In the genomic region with DNA sequence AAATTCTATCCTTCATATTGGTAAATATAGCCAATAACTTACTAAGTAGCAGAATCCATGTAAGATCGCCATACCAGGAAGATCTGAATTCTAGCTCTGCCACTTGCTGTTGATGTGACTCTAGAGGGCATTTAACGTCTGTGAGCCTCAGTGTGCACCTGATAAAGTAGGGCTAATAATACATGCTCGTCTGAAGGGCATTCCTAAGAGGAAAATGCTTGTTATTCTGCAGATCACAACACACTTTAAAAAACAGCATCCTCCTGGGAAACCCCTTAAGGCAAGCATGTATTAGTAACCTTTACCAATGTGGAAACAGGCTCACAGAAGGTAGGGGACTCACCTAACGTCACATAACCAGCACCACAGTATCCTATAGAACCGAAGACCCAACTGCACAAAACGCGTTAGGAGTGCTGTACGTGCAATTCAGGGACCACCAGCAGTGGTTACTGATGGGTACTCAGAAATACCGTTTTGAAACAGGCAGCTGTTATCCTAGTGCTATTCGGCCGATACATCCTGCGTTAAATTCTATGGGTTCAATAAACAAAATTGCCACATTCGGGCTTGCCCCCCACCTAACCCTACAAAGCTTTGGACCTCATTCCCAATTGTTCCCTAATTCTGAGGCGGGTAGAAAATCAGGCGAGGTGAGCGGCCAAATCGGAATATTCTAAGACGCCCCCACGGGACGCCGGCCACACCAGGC, we compare ENCODE assay signal across 8 cellular contexts. TPM values are rescaled to one million over a fixed set of nuclear protein-coding genes. Genes with fewer than 3 reads are reported as not detected.
DNase-seq lines count a peak whose midpoint lies in the region; TF ChIP-seq lines count a peak whose summit lies in the region.

No MANE protein-coding gene starts in this region.

- no peaks in the 10 kb centered on the region for H3K27me3 ChIP-seq in mucosa of rectum (ENCODE audit: control insufficient read depth in 2 of 2, insufficient read depth in 2 of 2, low read length in 2 of 2)

- POLR2A ChIA-PET in MCF 10A (lab: Yijun Ruan, JAX) = interaction anchor here (0.6 to 1.4 kb wide), 4 partner anchors 8 to 1859 kb away, joined by 3 to 6 read pairs (median 3); no protein-coding TSS in a partner anchor

- H3K9me3 Mint-ChIP-seq in activated CD4-positive, alpha-beta T cell treated with anti-CD3 and anti-CD28 coated beads, Interleukin-2, amount 10 ng/mL, durations not matched to agents 24 days and 14 days = no peaks in the 10 kb centered on the region
- no peaks in the 10 kb centered on the region for H3K9me3 Mint-ChIP-seq in HFFc6
- H3K9me3 Mint-ChIP-seq in MCF 10A (ENCODE audit: unreplicated experiment) = no peaks in the 10 kb centered on the region

- no peaks in the 10 kb centered on the region for H3K36me3 ChIP-seq in mucosa of rectum (ENCODE audit: control insufficient read depth in 2 of 2, insufficient read depth in 2 of 2, low read length in 2 of 2)

- peak overlapping the region; percentile 86 for H3K27ac Mint-ChIP-seq in activated CD4-positive, alpha-beta T cell treated with anti-CD3 and anti-CD28 coated beads, Interleukin-2, amount 10 ng/mL, durations not matched to agents 24 days and 14 days
- peak overlapping the region; percentile 89 for H3K27ac Mint-ChIP-seq in HFFc6
- H3K27ac Mint-ChIP-seq in MCF 10A (ENCODE audit: low read depth, unreplicated experiment) = peak overlapping the region; percentile 74

- H3K27ac ChIP-seq in mucosa of rectum (ENCODE audit: low read depth in 2 of 2, low read length in 2 of 2) = no peak overlapping the region

- H3K9me3 ChIP-seq in mucosa of rectum (ENCODE audit: control insufficient read depth in 2 of 2, low read length in 2 of 2) = no peaks in the 10 kb centered on the region

- DNase-seq in activated CD4-positive, alpha-beta T cell treated with anti-CD3 and anti-CD28 coated beads, Interleukin-2, amount 10 ng/mL, durations not matched to agents 24 days and 14 days = no peak
- DNase-seq in activated CD4-positive, alpha-beta T cell treated with anti-CD3 and anti-CD28 coated beads, Interleukin-2, amount 50 U/mL, for 1 hour = no peak
- DNase-seq in HFFc6 = no peak
- DNase-seq in NCI-H2171 (lab: John Stamatoyannopoulos, UW) = peak; percentile 6
- DNase-seq in MCF 10A (ENCODE audit: unreplicated experiment) = peak; percentile 42
- no peak for DNase-seq in C1 segment of cervical spinal cord (lab: John Stamatoyannopoulos, UW)
- DNase-seq in activated CD4-positive, alpha-beta T cell treated with anti-CD3 and anti-CD28 coated beads, Interleukin-2, amount 50 U/mL, for 48 hours = no peak

- TF ChIP-seq CTCF in HFFc6 (IDR thresholded peaks at IDR 0.05) (no peak), MCF 10A (IDR thresholded peaks at IDR 0.05; ENCODE audit: unreplicated experiment) (no peak)

- intact Hi-C loops in activated CD4-positive, alpha-beta T cell treated with anti-CD3 and anti-CD28 coated beads, Interleukin-2, amount 10 ng/mL, durations not matched to agents 24 days and 14 days (cut with micrococcal nuclease) = loop anchor here (2.0 kb wide), 1 partner anchor 375 kb away; no protein-coding TSS in a partner anchor
- intact Hi-C loops in MCF 10A (cut with micrococcal nuclease) = no loop called here

- H3K4me3 ChIP-seq in mucosa of rectum (ENCODE audit: low read length in 2 of 2) = peak overlapping the region; percentile 72 to 92

- H3K4me1 Mint-ChIP-seq in activated CD4-positive, alpha-beta T cell treated with anti-CD3 and anti-CD28 coated beads, Interleukin-2, amount 10 ng/mL, durations not matched to agents 24 days and 14 days = peaks cover 21% of the 10 kb centered on the region
- H3K4me1 Mint-ChIP-seq in HFFc6 (ENCODE audit: low read depth) = peaks cover 39% of the 10 kb centered on the region
- H3K4me1 Mint-ChIP-seq in MCF 10A (ENCODE audit: insufficient read depth, unreplicated experiment) = peaks cover 18% of the 10 kb centered on the region

- peaks cover 31% of the 10 kb centered on the region for H3K27me3 Mint-ChIP-seq in activated CD4-positive, alpha-beta T cell treated with anti-CD3 and anti-CD28 coated beads, Interleukin-2, amount 10 ng/mL, durations not matched to agents 24 days and 14 days
- H3K27me3 Mint-ChIP-seq in HFFc6 (ENCODE audit: insufficient read depth) = peaks cover 5% of the 10 kb centered on the region; the same call in 1 of the 2 replicates
- no peaks in the 10 kb centered on the region for H3K27me3 Mint-ChIP-seq in MCF 10A (ENCODE audit: insufficient read depth, unreplicated experiment)

- H3K4me1 ChIP-seq in mucosa of rectum (ENCODE audit: control insufficient read depth in 2 of 2, insufficient read depth in 2 of 2, low read length in 2 of 2) = peaks cover 0 to 15% of the 10 kb centered on the region in 2 donors

- H3K9ac ChIP-seq in mucosa of rectum (ENCODE audit: low read depth in 1 of 2, low read length in 2 of 2) = peak overlapping the region; percentile 43 to 44

- BruUV-seq in MCF 10A (replicated peaks; lab: Mats Ljungman, UMichigan) = TSS peak; percentile 26

- CTCF ChIA-PET in MCF 10A (lab: Yijun Ruan, JAX) = interaction anchor here (0.6 to 2.7 kb wide), 7 partner anchors 11 to 375 kb away, joined by 3 to 10 read pairs (median 4); no protein-coding TSS in a partner anchor

- H3K36me3 Mint-ChIP-seq in activated CD4-positive, alpha-beta T cell treated with anti-CD3 and anti-CD28 coated beads, Interleukin-2, amount 10 ng/mL, durations not matched to agents 24 days and 14 days (ENCODE audit: low read depth) = peaks cover 9% of the 10 kb centered on the region
- peaks cover 9% of the 10 kb centered on the region for H3K36me3 Mint-ChIP-seq in HFFc6 (ENCODE audit: low read depth)
- H3K36me3 Mint-ChIP-seq in MCF 10A (ENCODE audit: insufficient read depth, unreplicated experiment) = peaks cover 6% of the 10 kb centered on the region

- H3K4me3 Mint-ChIP-seq in activated CD4-positive, alpha-beta T cell treated with anti-CD3 and anti-CD28 coated beads, Interleukin-2, amount 10 ng/mL, durations not matched to agents 24 days and 14 days = peak overlapping the region; percentile 92
- H3K4me3 Mint-ChIP-seq in HFFc6 = peak overlapping the region; percentile 98
- H3K4me3 Mint-ChIP-seq in MCF 10A (ENCODE audit: unreplicated experiment) = peak overlapping the region; percentile 86

RNA-seq across cellular contexts. Expression of a gene that starts 0.8 kb away (rescaled TPM):
- total RNA-seq in activated CD4-positive, alpha-beta T cell treated with anti-CD3 and anti-CD28 coated beads, Interleukin-2, amount 10 ng/mL, durations not matched to agents 24 days and 14 days = 10.8 and 13.3 TPM in 2 replicates
- total RNA-seq in HFFc6 (2021; fragmentation: NEBNext Ultra II Directional; extraction: Animal tissue kit (Norgen Biotek cat#: 25700)) = 10 to 100 TPM; 14.8 to 44.3 (median 36.7) TPM
- 17.9 and 26.8 TPM in 2 replicates for total RNA-seq in MCF 10A (2022)

RNA-seq across cellular contexts. Expression of a gene that starts 46.4 kb away (rescaled TPM):
- not detected in 2 replicates for total RNA-seq in activated CD4-positive, alpha-beta T cell treated with anti-CD3 and anti-CD28 coated beads, Interleukin-2, amount 10 ng/mL, durations not matched to agents 24 days and 14 days
- not detected for total RNA-seq in HFFc6 (2021; fragmentation: NEBNext Ultra II Directional; extraction: Animal tissue kit (Norgen Biotek cat#: 25700))
- not detected in 2 replicates for total RNA-seq in MCF 10A (2022)

Comparison
In these comparisons a context has a peak if more than half of its experiments do, and no peak if none do; other contexts are left out.
1. DNase-seq: peak in NCI-H2171 (single experiment) and MCF 10A (single experiment); none in activated CD4-positive, alpha-beta T cell treated with anti-CD3 and anti-CD28 coated beads, Interleukin-2, amount 10 ng/mL, durations not matched to agents 24 days and 14 days (single experiment), activated CD4-positive, alpha-beta T cell treated with anti-CD3 and anti-CD28 coated beads, Interleukin-2, amount 50 U/mL, for 1 hour (single experiment), HFFc6 (single experiment), C1 segment of cervical spinal cord (0 of 14) and activated CD4-positive, alpha-beta T cell treated with anti-CD3 and anti-CD28 coated beads, Interleukin-2, amount 50 U/mL, for 48 hours (0 of 2).
2. Peak in every context shown above with its lines, with median percentiles within 50 percentile points of each other: H3K27ac Mint-ChIP-seq and H3K4me3 Mint-ChIP-seq.